Comparison of ENCODE assay signal across 18 cellular contexts in genomic region chr20:58645277-58645968, GRCh38. TPM values are rescaled to one million over a fixed set of nuclear protein-coding genes. Genes with fewer than 3 reads are reported as not detected.
DNase-seq lines count a peak whose midpoint lies in the region; ATAC-seq and TF ChIP-seq lines count a peak whose summit lies in the region.
"Had no signal": no experiment of that assay in that cellular context is flagged by ENCODE, and none has a peak within 500 bp of the region (broad histone marks: within the 10 kb centered on the region; RNA-seq: fewer than 3 reads in every experiment).

No MANE protein-coding gene starts in this region.

- peaks cover 6 to 51% (median 15%) of the 10 kb centered on the region in 3 donors for H3K4me1 ChIP-seq in esophagus squamous epithelium

- peak; percentile 66 for ATAC-seq in esophagus mucosa
- ATAC-seq: left colon; stimulated activated memory B cell treated with anti-CD40 and anti-IgM and Interleukin-4, amounts not matched to agents 10 μg/mL and 1 μg/mL and 100 μg/mL, for 72 hours; WTC11 had no signal

- peak overlapping the region; percentile 76 for H3K27ac ChIP-seq in RWPE1
- peak overlapping the region in 1 of 4 donors; percentile 17 for H3K27ac ChIP-seq in esophagus squamous epithelium
- H3K27ac ChIP-seq: cardiac muscle cell, neutrophil had no signal

- POLR2A ChIA-PET in RWPE1 (lab: Yijun Ruan, JAX; ENCODE audit: low non-redundant PET): no interaction called here

- no peak for TF ChIP-seq CTCF in RWPE1 (conservative IDR thresholded peaks at IDR 0.05; ENCODE audit: low read depth)
- no peak for TF ChIP-seq CTCF in esophagus squamous epithelium (IDR thresholded peaks at IDR 0.05)

- DNase-seq in HPDE6-E6E7 (ENCODE audit: extremely low spot score) (peak; percentile 69), RWPE1 (ENCODE audit: low spot score) (peak; percentile 89), renal cortical epithelial cell (ENCODE audit: low read depth) (peak; percentile 97), NCI-H1105 (lab: John Stamatoyannopoulos, UW) (no peak), esophagus squamous epithelium (lab: John Stamatoyannopoulos, UW) (no peak), NCI-H82 treated with DMSO at 0.1 percent for 48 hours (lab: John Stamatoyannopoulos, UW; ENCODE audit: unreplicated experiment) (no peak)
- no peak for DNase-seq in stimulated activated CD4-positive, alpha-beta T cell treated with anti-CD3 and anti-CD28 coated beads, Interleukin-4, amount 100 ng/mL, for 1 hour
- DNase-seq: CD8-positive, alpha-beta memory T cell; foreskin fibroblast; KG1; left colon; NCI-H2171 treated with DMSO at 0.1 percent for 48 hours; SHP77 had no signal

- peaks cover 0 to 5% (median 0%) of the 10 kb centered on the region in 4 donors for H3K27me3 ChIP-seq in esophagus squamous epithelium
- H3K27me3 ChIP-seq: cardiac muscle cell had no signal

- CTCF ChIA-PET in RWPE1 (lab: Yijun Ruan, JAX): interaction anchor here (0.6 to 0.8 kb wide), 5 partner anchors 30 to 226 kb away, joined by 3 to 7 read pairs (median 5); no protein-coding TSS in a partner anchor

- H3K9me3 ChIP-seq in esophagus squamous epithelium: no peaks in the 10 kb centered on the region
- H3K9me3 ChIP-seq: neutrophil had no signal

- H3K36me3 ChIP-seq in esophagus squamous epithelium: no peaks in the 10 kb centered on the region
- H3K36me3 ChIP-seq: cardiac muscle cell, neutrophil had no signal

- H3K4me3 ChIP-seq in esophagus squamous epithelium: no peak overlapping the region
- H3K4me3 ChIP-seq: cardiac muscle cell had no signal

- intact Hi-C loops in esophagus squamous epithelium (cut with DNase I): no loop called here

- WGBS in esophagus squamous epithelium, 2 donors: 22 to 27% methylated on average over 4 to 5 of the region's 5 CpGs

- no peak for TF ChIP-seq POLR2A in esophagus squamous epithelium (IDR thresholded peaks at IDR 0.05)

RNA-seq across cellular contexts. Expression of gene STX16, which starts 5.7 kb away (rescaled TPM):
- total RNA-seq in esophagus mucosa (27.0 TPM), renal cortical epithelial cell (25.9 and 60.6 TPM in 2 replicates), esophagus squamous epithelium (10 to 100 TPM; 29.6 to 49.2 (median 32.8) TPM)

RNA-seq across cellular contexts. Expression of gene NPEPL1, which starts 47.2 kb away (rescaled TPM):
- total RNA-seq in esophagus mucosa (21.9 TPM), renal cortical epithelial cell (19.5 and 21.2 TPM in 2 replicates), esophagus squamous epithelium (10 to 100 TPM; 16.7 to 36.0 (median 21.0) TPM)

Comparison
In these comparisons a context has a peak if more than half of its experiments do, and no peak if none do; other contexts are left out.
1. DNase-seq: peak in HPDE6-E6E7 (single experiment), RWPE1 (single experiment) and renal cortical epithelial cell (single experiment); none in NCI-H1105 (single experiment), stimulated activated CD4-positive, alpha-beta T cell treated with anti-CD3 and anti-CD28 coated beads, Interleukin-4, amount 100 ng/mL, for 1 hour (single experiment), esophagus squamous epithelium (single experiment) and NCI-H82 treated with DMSO at 0.1 percent for 48 hours (single experiment).